ENCODE assay signal across 18 cellular contexts in the genomic region with DNA sequence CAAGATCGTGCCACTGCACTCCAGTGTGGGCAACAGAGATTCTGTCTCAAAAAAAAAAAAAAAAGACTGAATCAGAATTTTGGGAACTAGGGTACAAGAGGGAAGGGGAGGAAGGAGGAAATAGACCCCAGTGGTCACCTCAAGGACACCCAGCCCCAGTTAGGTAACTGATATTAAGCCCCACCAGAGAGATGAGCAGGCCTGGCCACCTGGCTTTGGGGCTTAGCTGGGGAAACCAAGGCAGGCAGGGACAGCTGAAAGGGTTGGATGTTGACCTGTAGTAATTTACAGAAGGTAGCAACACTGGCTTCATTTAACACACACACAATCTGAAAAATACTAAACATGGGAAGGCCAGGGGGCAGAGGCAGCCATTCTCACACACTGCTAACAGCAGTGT. TPM values are rescaled to one million over a fixed set of nuclear protein-coding genes. Genes with fewer than 3 reads are reported as not detected.
DNase-seq lines count a peak whose midpoint lies in the region; ATAC-seq and TF ChIP-seq lines count a peak whose summit lies in the region.
"Had no signal": no experiment of that assay in that cellular context is flagged by ENCODE, and none has a peak within 500 bp of the region (broad histone marks: within the 10 kb centered on the region; RNA-seq: fewer than 3 reads in every experiment).

No MANE protein-coding gene starts in this region.

- no peaks in the 10 kb centered on the region for H3K27me3 ChIP-seq in CD8-positive, alpha-beta T cell (ENCODE audit: insufficient read depth, low read length)
- no peaks in the 10 kb centered on the region for H3K27me3 ChIP-seq in tibial artery
- H3K27me3 ChIP-seq in Karpas-422 (ENCODE audit: low read length), result no peaks in the 10 kb centered on the region

- CTCF ChIA-PET in CD8-positive, alpha-beta T cell (lab: Charles Lee), result no interaction called here

- peaks cover 39% of the 10 kb centered on the region for H3K79me2 ChIP-seq in Karpas-422 (ENCODE audit: low read length)

- H3K9me2 ChIP-seq in Karpas-422 (replicated peaks; ENCODE audit: insufficient read depth, low read length), result no peaks in the 10 kb centered on the region

- POLR2A ChIA-PET in CD8-positive, alpha-beta T cell (lab: Charles Lee), result no interaction called here

- peaks cover 55% of the 10 kb centered on the region for H3K36me3 ChIP-seq in CD8-positive, alpha-beta T cell (ENCODE audit: insufficient read depth, low read length)
- H3K36me3 ChIP-seq in tibial artery (peaks cover 46 to 77% (median 52%) of the 10 kb centered on the region in 3 donors), Karpas-422 (ENCODE audit: insufficient read depth, low read length) (peaks cover 70% of the 10 kb centered on the region)

- peak overlapping the region; percentile 40 for H3K27ac ChIP-seq in 22Rv1
- no peak overlapping the region for H3K27ac ChIP-seq in CD8-positive, alpha-beta T cell (ENCODE audit: low read depth, low read length)
- no peak overlapping the region for H3K27ac ChIP-seq in tibial artery
- no peak overlapping the region for H3K27ac ChIP-seq in Karpas-422 (ENCODE audit: low read length)
- H3K27ac ChIP-seq: A549, C4-2B had no signal

- H3K4me1 ChIP-seq in CD8-positive, alpha-beta T cell (ENCODE audit: insufficient read depth, low read length), result peaks cover 21% of the 10 kb centered on the region
- H3K4me1 ChIP-seq in tibial artery (peaks cover 0 to 20% (median 14%) of the 10 kb centered on the region in 4 donors), Karpas-422 (ENCODE audit: low read length) (peaks cover 10% of the 10 kb centered on the region)

- ATAC-seq in CD8-positive, alpha-beta T cell, result no peak
- ATAC-seq in T-helper 17 cell, result no peak
- no peak for ATAC-seq in activated T-helper 17 cell treated with anti-CD3 and anti-CD28 coated beads, Interleukin-2, amount 50 U/mL, for 72 hours (replicated peaks)
- ATAC-seq in HG02840 (IDR thresholded peaks at IDR 0.05; ENCODE audit: low FRiP score, unreplicated experiment), result no peak
- ATAC-seq: A549, GM23338 had no signal

- intact Hi-C loops in CD8-positive, alpha-beta T cell (cut with DNase I, micrococcal nuclease), result loop anchor here in 1 of 2 experiments (10.0 kb wide), 2 partner anchors 212 to 328 kb away; a partner anchor contains a TSS
- intact Hi-C loops in tibial artery (cut with DNase I; ENCODE audit: low total_unique reads), result loop anchor here (10.0 kb wide), 1 partner anchor 118 kb away; no protein-coding TSS in a partner anchor

- peaks cover 20% of the 10 kb centered on the region for H3K4me1 Mint-ChIP-seq in CD8-positive, alpha-beta T cell (ENCODE audit: low read depth)
- H3K4me1 Mint-ChIP-seq in T-helper 17 cell (peaks cover 13% of the 10 kb centered on the region), chondrocyte (ENCODE audit: low read depth) (peaks cover 12% of the 10 kb centered on the region)
- no peaks in the 10 kb centered on the region for H3K4me1 Mint-ChIP-seq in activated T-helper 17 cell treated with anti-CD3 and anti-CD28 coated beads, Interleukin-2, amount 50 U/mL, for 72 hours

- peaks cover 37% of the 10 kb centered on the region for H4K20me1 ChIP-seq in Karpas-422 (ENCODE audit: insufficient read depth, low read depth, low read length)

- peak overlapping the region; percentile 45 for H3K27ac Mint-ChIP-seq in CD8-positive, alpha-beta T cell
- peak overlapping the region; percentile 37 for H3K27ac Mint-ChIP-seq in T-helper 17 cell
- H3K27ac Mint-ChIP-seq in chondrocyte (ENCODE audit: unreplicated experiment), result peak overlapping the region; percentile 32
- no peak overlapping the region for H3K27ac Mint-ChIP-seq in activated T-helper 17 cell treated with anti-CD3 and anti-CD28 coated beads, Interleukin-2, amount 50 U/mL, for 72 hours
- H3K27ac Mint-ChIP-seq: GM23338 had no signal

- no peak overlapping the region for H2AFZ ChIP-seq in Karpas-422 (ENCODE audit: low read length)
- H2AFZ ChIP-seq: GM23338 had no signal

- TF ChIP-seq CTCF in 22Rv1 (IDR thresholded peaks at IDR 0.05) (no peak), chondrocyte (IDR thresholded peaks at IDR 0.05) (no peak), tibial artery (IDR thresholded peaks at IDR 0.05) (no peak)
- no peak for TF ChIP-seq CTCF in CD8-positive, alpha-beta T cell (IDR thresholded peaks at IDR 0.05)

- H3K4me3 ChIP-seq in CD8-positive, alpha-beta T cell (ENCODE audit: low read depth, low read length), result no peak overlapping the region
- no peak overlapping the region for H3K4me3 ChIP-seq in tibial artery
- no peak overlapping the region for H3K4me3 ChIP-seq in Karpas-422 (ENCODE audit: low read length)
- H3K4me3 ChIP-seq: A549, GM23338 had no signal

- H3K9me3 ChIP-seq in CD8-positive, alpha-beta T cell (ENCODE audit: low read length), result no peaks in the 10 kb centered on the region
- H3K9me3 ChIP-seq in T-helper 17 cell (ENCODE audit: control insufficient read depth, low read length, poor library complexity, severe bottlenecking) (no peaks in the 10 kb centered on the region), tibial artery (no peaks in the 10 kb centered on the region), Karpas-422 (ENCODE audit: low read length) (no peaks in the 10 kb centered on the region)
- H3K9me3 ChIP-seq: A549 had no signal

- H3K4me2 ChIP-seq in Karpas-422 (ENCODE audit: low read depth, low read length, poor library complexity, severe bottlenecking), result no peak overlapping the region
- H3K4me2 ChIP-seq: A549, GM23338 had no signal

- H3K9me3 Mint-ChIP-seq in CD8-positive, alpha-beta T cell, result no peaks in the 10 kb centered on the region
- H3K9me3 Mint-ChIP-seq in chondrocyte (ENCODE audit: low read depth), result no peaks in the 10 kb centered on the region
- no peaks in the 10 kb centered on the region for H3K9me3 Mint-ChIP-seq in activated T-helper 17 cell treated with anti-CD3 and anti-CD28 coated beads, Interleukin-2, amount 50 U/mL, for 72 hours
- H3K9me3 Mint-ChIP-seq: CD4-positive, alpha-beta T cell; GM23338 had no signal

- H3K36me3 Mint-ChIP-seq in CD8-positive, alpha-beta T cell, result peaks cover 74% of the 10 kb centered on the region
- peaks cover 6% of the 10 kb centered on the region for H3K36me3 Mint-ChIP-seq in T-helper 17 cell (ENCODE audit: low read depth)
- H3K36me3 Mint-ChIP-seq in chondrocyte (ENCODE audit: low read depth), result peaks cover 29% of the 10 kb centered on the region
- peaks cover 84% of the 10 kb centered on the region for H3K36me3 Mint-ChIP-seq in activated T-helper 17 cell treated with anti-CD3 and anti-CD28 coated beads, Interleukin-2, amount 50 U/mL, for 72 hours (ENCODE audit: low read depth)

- H3K27me3 Mint-ChIP-seq in CD8-positive, alpha-beta T cell (ENCODE audit: low read depth), result no peaks in the 10 kb centered on the region
- H3K27me3 Mint-ChIP-seq in T-helper 17 cell (no peaks in the 10 kb centered on the region), chondrocyte (ENCODE audit: low read depth) (no peaks in the 10 kb centered on the region)
- H3K27me3 Mint-ChIP-seq in activated T-helper 17 cell treated with anti-CD3 and anti-CD28 coated beads, Interleukin-2, amount 50 U/mL, for 72 hours, result no peaks in the 10 kb centered on the region
- H3K27me3 Mint-ChIP-seq: CD4-positive, alpha-beta T cell had no signal

- H3K4me3 Mint-ChIP-seq in CD8-positive, alpha-beta T cell, result no peak overlapping the region
- H3K4me3 Mint-ChIP-seq in T-helper 17 cell (peak overlapping the region; percentile 2), chondrocyte (ENCODE audit: unreplicated experiment) (no peak overlapping the region)
- no peak overlapping the region for H3K4me3 Mint-ChIP-seq in activated T-helper 17 cell treated with anti-CD3 and anti-CD28 coated beads, Interleukin-2, amount 50 U/mL, for 72 hours
- H3K4me3 Mint-ChIP-seq: CD4-positive, alpha-beta T cell; GM23338 had no signal

- H3K9ac ChIP-seq in Karpas-422 (ENCODE audit: low read length), result no peak overlapping the region

- DNase-seq in CD8-positive, alpha-beta T cell, result no peak
- no peak for DNase-seq in T-helper 17 cell
- no peak for DNase-seq in chondrocyte (ENCODE audit: low spot score)
- no peak for DNase-seq in tibial artery
- no peak for DNase-seq in Karpas-422
- DNase-seq: AML-193; CD4-positive, alpha-beta T cell; DMS153; DMS79; GDM1; H7 had no signal

RNA-seq across cellular contexts. Expression of a gene that starts 5.2 kb away (rescaled TPM):
- total RNA-seq in CD8-positive, alpha-beta T cell, result 10 to 100 TPM; 13.8 to 14.8 TPM
- total RNA-seq in T-helper 17 cell (10 to 100 TPM; 13.0 to 13.2 TPM), chondrocyte (72.6 to 80.0 TPM (median 76.1 TPM) in 3 replicates)
- 10 to 100 TPM; 17.7 to 29.4 TPM for total RNA-seq in activated T-helper 17 cell treated with anti-CD3 and anti-CD28 coated beads, Interleukin-2, amount 50 U/mL, for 72 hours
- total RNA-seq in Karpas-422 (2014; rRNA removed; shearing (Covaris generic); ENCODE audit: low replicate concordance), result 26.2 and 56.2 TPM in 2 replicates

RNA-seq across cellular contexts. Expression of a gene that starts 5.6 kb away (rescaled TPM):
- 10 to 100 TPM; 31.6 to 32.8 TPM for total RNA-seq in CD8-positive, alpha-beta T cell
- total RNA-seq in T-helper 17 cell (10 to 100 TPM; 26.7 to 31.9 TPM), chondrocyte (11.9 to 17.7 TPM (median 15.5 TPM) in 3 replicates)
- total RNA-seq in activated T-helper 17 cell treated with anti-CD3 and anti-CD28 coated beads, Interleukin-2, amount 50 U/mL, for 72 hours, result 10 to 100 TPM; 20.1 to 48.3 TPM
- total RNA-seq in Karpas-422 (2014; rRNA removed; shearing (Covaris generic); ENCODE audit: low replicate concordance), result 17.6 and 21.8 TPM in 2 replicates

RNA-seq across cellular contexts. Expression of a gene that starts 8.8 kb away (rescaled TPM):
- total RNA-seq in CD8-positive, alpha-beta T cell, result under 1 TPM; 0.60 to 0.61 TPM
- total RNA-seq in T-helper 17 cell (under 1 TPM; 0.73 to 0.92 TPM), chondrocyte (3.9 to 4.2 TPM (median 4.0 TPM) in 3 replicates)
- total RNA-seq in activated T-helper 17 cell treated with anti-CD3 and anti-CD28 coated beads, Interleukin-2, amount 50 U/mL, for 72 hours, result 1 to 10 TPM; 3.0 to 5.2 TPM
- 27.8 and 31.6 TPM in 2 replicates for total RNA-seq in Karpas-422 (2014; rRNA removed; shearing (Covaris generic); ENCODE audit: low replicate concordance)

RNA-seq across cellular contexts. Expression of a gene that starts 37.5 kb away (rescaled TPM):
- total RNA-seq in CD8-positive, alpha-beta T cell, result not detected
- total RNA-seq in T-helper 17 cell (under 1 TPM; 0.34 to 0.75 TPM), chondrocyte (0.37 TPM in 1 of 3 replicates, not detected in the others)
- total RNA-seq in activated T-helper 17 cell treated with anti-CD3 and anti-CD28 coated beads, Interleukin-2, amount 50 U/mL, for 72 hours, result 1 to 10 TPM; 1.4 to 1.7 TPM
- total RNA-seq in Karpas-422 (2014; rRNA removed; shearing (Covaris generic); ENCODE audit: low replicate concordance), result not detected in 2 replicates
- total RNA-seq: CD4-positive, alpha-beta T cell; Daoy had no signal

RNA-seq across cellular contexts. Expression of a gene that starts 57.0 kb away (rescaled TPM):
- total RNA-seq in CD8-positive, alpha-beta T cell, result 10 to 100 TPM; 30.3 to 30.8 TPM
- total RNA-seq in T-helper 17 cell (10 to 100 TPM; 25.5 to 26.6 TPM), chondrocyte (14.8 to 17.3 TPM (median 17.2 TPM) in 3 replicates)
- 10 to 100 TPM; 23.5 to 27.2 TPM for total RNA-seq in activated T-helper 17 cell treated with anti-CD3 and anti-CD28 coated beads, Interleukin-2, amount 50 U/mL, for 72 hours
- total RNA-seq in Karpas-422 (2014; rRNA removed; shearing (Covaris generic); ENCODE audit: low replicate concordance), result 2.3 and 5.1 TPM in 2 replicates
